In genomic region chr10:46323176-46323575, GRCh38 we compare ENCODE assay signal across 20 cellular contexts. TPM values are rescaled to one million over a fixed set of nuclear protein-coding genes. Genes with fewer than 3 reads are reported as not detected.
DNase-seq lines count a peak whose midpoint lies in the region; ATAC-seq and TF ChIP-seq lines count a peak whose summit lies in the region.
"Had no signal": no experiment of that assay in that cellular context is flagged by ENCODE, and none has a peak within 500 bp of the region (broad histone marks: within the 10 kb centered on the region; RNA-seq: fewer than 3 reads in every experiment).

No MANE protein-coding gene starts in this region.

- H3K27me3 Mint-ChIP-seq in activated CD4-positive, alpha-beta T cell treated with anti-CD3 and anti-CD28 coated beads, Interleukin-2, amount 10 ng/mL, durations not matched to agents 24 days and 14 days: peaks cover 29% of the 10 kb centered on the region

- no peaks in the 10 kb centered on the region for H3K9me3 Mint-ChIP-seq in activated CD4-positive, alpha-beta T cell treated with anti-CD3 and anti-CD28 coated beads, Interleukin-2, amount 10 ng/mL, durations not matched to agents 24 days and 14 days
- H3K9me3 Mint-ChIP-seq: CD8-positive, alpha-beta T cell had no signal

- intact Hi-C loops in activated CD4-positive, alpha-beta T cell treated with anti-CD3 and anti-CD28 coated beads, Interleukin-2, amount 10 ng/mL, durations not matched to agents 24 days and 14 days (cut with micrococcal nuclease): no loop called here

- DNase-seq in SKM-1 treated with dmso at 0.1 percent for 144 hours (lab: John Stamatoyannopoulos, UW; ENCODE audit: unreplicated experiment) (peak; percentile 8), SKM-1 (lab: John Stamatoyannopoulos, UW; ENCODE audit: unreplicated experiment) (no peak), amniotic epithelial cell (ENCODE audit: low read depth) (peak; percentile 24), BE2C (no peak)
- no peak for DNase-seq in activated CD4-positive, alpha-beta T cell treated with anti-CD3 and anti-CD28 coated beads, Interleukin-2, amount 10 ng/mL, durations not matched to agents 24 days and 14 days
- DNase-seq: 8988T; ACHN; Caco-2; CD4-positive, CD25-positive, alpha-beta regulatory T cell; CD8-positive, alpha-beta T cell; DMS153; DND-41; GOT3; H7; HCEC 1CT had no signal

- H3K4me3 Mint-ChIP-seq in activated CD4-positive, alpha-beta T cell treated with anti-CD3 and anti-CD28 coated beads, Interleukin-2, amount 10 ng/mL, durations not matched to agents 24 days and 14 days: no peak overlapping the region
- H3K4me3 Mint-ChIP-seq: CD4-positive, CD25-positive, alpha-beta regulatory T cell; CD8-positive, alpha-beta T cell had no signal

- H3K36me3 ChIP-seq in neutrophil (no peaks in the 10 kb centered on the region), BE2C (no peaks in the 10 kb centered on the region)
- H3K36me3 ChIP-seq: BLaER1 had no signal

- H3K27ac Mint-ChIP-seq in activated CD4-positive, alpha-beta T cell treated with anti-CD3 and anti-CD28 coated beads, Interleukin-2, amount 10 ng/mL, durations not matched to agents 24 days and 14 days: no peak overlapping the region
- H3K27ac Mint-ChIP-seq: CD8-positive, alpha-beta T cell had no signal

- no peaks in the 10 kb centered on the region for H3K27me3 ChIP-seq in neutrophil
- peaks cover 6% of the 10 kb centered on the region; the same call in 1 of the 2 replicates for H3K27me3 ChIP-seq in BE2C
- H3K27me3 ChIP-seq: BLaER1 had no signal

- H3K4me3 ChIP-seq in neutrophil (ENCODE audit: low read depth in 1 of 2, low read length in 1 of 2) (no peak overlapping the region), BE2C (ENCODE audit: low read depth, low read length) (no peak overlapping the region)
- H3K4me3 ChIP-seq: A549, BLaER1 had no signal

- H3K4me1 Mint-ChIP-seq in activated CD4-positive, alpha-beta T cell treated with anti-CD3 and anti-CD28 coated beads, Interleukin-2, amount 10 ng/mL, durations not matched to agents 24 days and 14 days: no peaks in the 10 kb centered on the region
- H3K4me1 Mint-ChIP-seq: CD4-positive, CD25-positive, alpha-beta regulatory T cell had no signal

- H3K9me3 ChIP-seq in neutrophil (no peaks in the 10 kb centered on the region), BE2C (no peaks in the 10 kb centered on the region)
- H3K9me3 ChIP-seq: A549, BLaER1, Caco-2 had no signal

- H3K4me1 ChIP-seq in neutrophil (ENCODE audit: control insufficient read depth in 1 of 2, insufficient read depth in 1 of 2, low read depth in 1 of 2, low read length in 1 of 2) (peaks cover 85 to 98% of the 10 kb centered on the region in 2 experiments), BE2C (no peaks in the 10 kb centered on the region)
- H3K4me1 ChIP-seq: BLaER1, Caco-2 had no signal

- peak overlapping the region; percentile 50 for H3K27ac ChIP-seq in neutrophil
- H3K27ac ChIP-seq: A549, BLaER1, C4-2B had no signal

- TF ChIP-seq CTCF in neutrophil (IDR thresholded peaks at IDR 0.05): no peak
- no peak for TF ChIP-seq CTCF in BE2C (IDR thresholded peaks at IDR 0.05; ENCODE audit: low read depth, low read length)

- ATAC-seq in activated CD4-positive, CD25-positive, alpha-beta regulatory T cell treated with anti-CD3 and anti-CD28 coated beads, Interleukin-2, amount 50 U/mL, for 24 hours: no peak
- ATAC-seq: A549; CD8-positive, alpha-beta T cell had no signal

- H3K36me3 Mint-ChIP-seq in activated CD4-positive, alpha-beta T cell treated with anti-CD3 and anti-CD28 coated beads, Interleukin-2, amount 10 ng/mL, durations not matched to agents 24 days and 14 days (ENCODE audit: low read depth): no peaks in the 10 kb centered on the region
- H3K36me3 Mint-ChIP-seq: CD4-positive, CD25-positive, alpha-beta regulatory T cell; CD8-positive, alpha-beta T cell had no signal

RNA-seq across cellular contexts. Expression of gene ANTXRL, which starts 36.4 kb away (rescaled TPM):
- polyA plus RNA-seq in BE2C (2012; ENCODE audit: insufficient read depth, insufficient read length, low read depth): not detected
- not detected in 2 replicates for total RNA-seq in activated CD4-positive, alpha-beta T cell treated with anti-CD3 and anti-CD28 coated beads, Interleukin-2, amount 10 ng/mL, durations not matched to agents 24 days and 14 days
- total RNA-seq: Caco-2; CD4-positive, CD25-positive, alpha-beta regulatory T cell; CD8-positive, alpha-beta T cell; H7 had no signal

RNA-seq across cellular contexts. Expression of gene ANXA8L1, which starts 52.4 kb away (rescaled TPM):
- polyA plus RNA-seq in BE2C (2012; ENCODE audit: insufficient read depth, insufficient read length, low read depth): not detected
- not detected in 2 replicates for total RNA-seq in activated CD4-positive, alpha-beta T cell treated with anti-CD3 and anti-CD28 coated beads, Interleukin-2, amount 10 ng/mL, durations not matched to agents 24 days and 14 days
- total RNA-seq: CD4-positive, CD25-positive, alpha-beta regulatory T cell; CD8-positive, alpha-beta T cell; H7 had no signal
- polyA plus RNA-seq: CD4-positive, CD25-positive, alpha-beta regulatory T cell had no signal

Comparison
In these comparisons a context has a peak if more than half of its experiments do, and no peak if none do; other contexts are left out.
1. DNase-seq: peak in SKM-1 treated with dmso at 0.1 percent for 144 hours (single experiment) and amniotic epithelial cell (single experiment); none in SKM-1 (single experiment), BE2C (single experiment) and activated CD4-positive, alpha-beta T cell treated with anti-CD3 and anti-CD28 coated beads, Interleukin-2, amount 10 ng/mL, durations not matched to agents 24 days and 14 days (single experiment).